In the genomic region with DNA sequence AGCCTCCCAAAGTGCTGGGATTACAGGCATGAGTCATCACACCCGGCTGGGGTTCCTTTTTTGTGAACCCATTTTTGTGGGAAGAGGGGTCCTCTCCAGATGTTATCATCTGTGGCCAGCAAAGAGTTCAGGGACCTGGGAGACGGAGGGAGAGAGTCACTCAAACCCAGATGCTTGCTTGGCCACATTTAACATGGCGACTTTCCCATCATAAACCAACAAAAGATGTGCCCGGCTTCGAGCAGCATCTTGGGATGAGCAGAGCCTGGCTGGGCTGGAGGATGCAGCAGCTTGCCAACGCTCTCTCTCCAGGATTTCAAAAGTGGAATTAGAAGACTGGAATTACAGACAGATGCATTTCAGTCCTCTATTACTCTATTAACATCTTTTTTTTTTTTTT, we compare ENCODE assay signal across 38 cellular contexts. TPM values are rescaled to one million over a fixed set of nuclear protein-coding genes. Genes with fewer than 3 reads are reported as not detected.
"Had no signal": no experiment of that assay in that cellular context is flagged by ENCODE, and none has a peak within 500 bp of the region (broad histone marks: within the 10 kb centered on the region; RNA-seq: fewer than 3 reads in every experiment).

No MANE protein-coding gene starts in this region.

- H3K4me3 ChIP-seq: ascending aorta, breast epithelium, cardiac muscle cell, coronary artery, dorsolateral prefrontal cortex, esophagus muscularis mucosa, gastroesophageal sphincter, heart right ventricle, hepatocyte had no signal

- ATAC-seq: activated CD4-positive, alpha-beta T cell treated with anti-CD3 and anti-CD28 coated beads for 36 hours; activated CD8-positive, alpha-beta T cell treated with anti-CD3 and anti-CD28 coated beads, Interleukin-2, amount 10 ng/mL, durations not matched to agents 7 days and 5 days; activated naive CD4-positive, alpha-beta T cell treated with anti-CD3 and anti-CD28 coated beads, Interleukin-2, amount 50 U/mL, for 72 hours; gastroesophageal sphincter; heart right ventricle; T-helper 17 cell had no signal

- DNase-seq: activated CD4-positive, alpha-beta memory T cell treated with anti-CD3 and anti-CD28 coated beads for 36 hours; activated CD4-positive, alpha-beta T cell treated with anti-CD3 and anti-CD28 coated beads, Interleukin-2, amount 10 ng/mL, durations not matched to agents 24 days and 14 days; activated CD4-positive, CD25-positive, alpha-beta regulatory T cell; activated CD4-positive, CD25-positive, alpha-beta regulatory T cell treated with anti-CD3 and anti-CD28 coated beads, Interleukin-2, amount 50 U/mL, for 72 hours; activated CD8-positive, alpha-beta memory T cell treated with anti-CD3 and anti-CD28 coated beads, Interleukin-2, amount 50 U/mL, for 4 hours; activated gamma-delta T cell; activated naive CD4-positive, alpha-beta T cell; activated naive CD4-positive, alpha-beta T cell treated with anti-CD3 and anti-CD28 coated beads, Interleukin-2, amount 10 ng/mL, durations not matched to agents 7 days and 5 days; activated naive CD8-positive, alpha-beta T cell treated with anti-CD3 and anti-CD28 coated beads, Interleukin-2, amount 10 ng/mL, durations not matched to agents 7 days and 5 days; activated T-cell treated with anti-CD3 and anti-CD28 coated beads, Interleukin-2, amount 50 U/mL, for 1 hour; activated T-cell treated with anti-CD3 and anti-CD28 coated beads, Interleukin-2, amount 50 U/mL, for 72 hours; dorsolateral prefrontal cortex; effector memory CD4-positive, alpha-beta T cell; erythroblast; foreskin melanocyte; heart right ventricle; T-helper 17 cell; T1000; WERI-Rb-1 had no signal

- H3K36me3 Mint-ChIP-seq: activated CD4-positive, alpha-beta memory T cell treated with anti-CD3 and anti-CD28 coated beads for 36 hours; activated CD8-positive, alpha-beta memory T cell treated with anti-CD3 and anti-CD28 coated beads, Interleukin-2, amount 10 ng/mL, durations not matched to agents 7 days and 5 days; activated naive CD4-positive, alpha-beta T cell treated with anti-CD3 and anti-CD28 coated beads, Interleukin-2, amount 10 ng/mL, durations not matched to agents 7 days and 5 days; activated naive CD4-positive, alpha-beta T cell treated with anti-CD3 and anti-CD28 coated beads, Interleukin-2, amount 50 U/mL, for 72 hours; activated naive CD8-positive, alpha-beta T cell treated with anti-CD3 and anti-CD28 coated beads, Interleukin-2, amount 10 ng/mL, durations not matched to agents 7 days and 5 days; brain had no signal

- H3K27me3 ChIP-seq: ascending aorta, breast epithelium, cardiac muscle cell, hepatocyte had no signal

- H3K4me3 Mint-ChIP-seq: activated CD4-positive, alpha-beta memory T cell treated with anti-CD3 and anti-CD28 coated beads for 36 hours; activated CD4-positive, alpha-beta T cell treated with anti-CD3 and anti-CD28 coated beads for 36 hours; activated CD4-positive, alpha-beta T cell treated with anti-CD3 and anti-CD28 coated beads, Interleukin-2, amount 10 ng/mL, durations not matched to agents 24 days and 14 days; activated CD8-positive, alpha-beta memory T cell treated with anti-CD3 and anti-CD28 coated beads, Interleukin-2, amount 10 ng/mL, durations not matched to agents 7 days and 5 days; activated CD8-positive, alpha-beta T cell treated with anti-CD3 and anti-CD28 coated beads, Interleukin-2, amount 10 ng/mL, durations not matched to agents 7 days and 5 days; activated naive CD4-positive, alpha-beta T cell treated with anti-CD3 and anti-CD28 coated beads, Interleukin-2, amount 10 ng/mL, durations not matched to agents 7 days and 5 days; activated naive CD8-positive, alpha-beta T cell treated with anti-CD3 and anti-CD28 coated beads, Interleukin-2, amount 10 ng/mL, durations not matched to agents 7 days and 5 days; activated T-cell treated with anti-CD3 and anti-CD28 coated beads, Interleukin-2, amount 50 U/mL, for 72 hours; brain; central memory CD8-positive, alpha-beta T cell; dendritic cell treated with granulocyte-macrophage colony-stimulating factor and Interleukin-4, amounts not matched to agents 40 ng/mL and 50 ng/mL, for 4 days; T-helper 17 cell; T-helper 2 cell treated with Interferon-gamma antibody and Interleukin-4, amounts not matched to agents 5 μg/mL and 100 μg/mL, for 36 hours had no signal

- H3K9me3 ChIP-seq: ascending aorta, breast epithelium, esophagus muscularis mucosa, gastroesophageal sphincter had no signal

- H3K79me2 ChIP-seq: hepatocyte had no signal

- H2AFZ ChIP-seq: hepatocyte had no signal

- H3K36me3 ChIP-seq: ascending aorta, breast epithelium, cardiac muscle cell, esophagus muscularis mucosa, gastroesophageal sphincter, heart right ventricle, WERI-Rb-1 had no signal

- H3K27ac Mint-ChIP-seq: activated CD4-positive, alpha-beta memory T cell treated with anti-CD3 and anti-CD28 coated beads for 36 hours; activated CD4-positive, alpha-beta T cell treated with anti-CD3 and anti-CD28 coated beads for 36 hours; activated CD4-positive, alpha-beta T cell treated with anti-CD3 and anti-CD28 coated beads, Interleukin-2, amount 10 ng/mL, durations not matched to agents 24 days and 14 days; activated CD8-positive, alpha-beta memory T cell treated with anti-CD3 and anti-CD28 coated beads, Interleukin-2, amount 10 ng/mL, durations not matched to agents 7 days and 5 days; activated CD8-positive, alpha-beta T cell treated with anti-CD3 and anti-CD28 coated beads, Interleukin-2, amount 10 ng/mL, durations not matched to agents 7 days and 5 days; activated naive CD4-positive, alpha-beta T cell treated with anti-CD3 and anti-CD28 coated beads, Interleukin-2, amount 10 ng/mL, durations not matched to agents 7 days and 5 days; activated naive CD8-positive, alpha-beta T cell treated with anti-CD3 and anti-CD28 coated beads, Interleukin-2, amount 10 ng/mL, durations not matched to agents 7 days and 5 days; activated T-cell treated with anti-CD3 and anti-CD28 coated beads, Interleukin-2, amount 50 U/mL, for 72 hours; brain; dendritic cell treated with granulocyte-macrophage colony-stimulating factor and Interleukin-4, amounts not matched to agents 40 ng/mL and 50 ng/mL, for 4 days; T-helper 17 cell; T-helper 2 cell treated with Interferon-gamma antibody and Interleukin-4, amounts not matched to agents 5 μg/mL and 100 μg/mL, for 36 hours had no signal

- H3K4me1 ChIP-seq: ascending aorta, breast epithelium, esophagus muscularis mucosa, gastroesophageal sphincter, heart right ventricle had no signal

- H3K27ac ChIP-seq: ascending aorta, breast epithelium, cardiac muscle cell, coronary artery, dorsolateral prefrontal cortex, esophagus muscularis mucosa, gastroesophageal sphincter, heart right ventricle, hepatocyte, WERI-Rb-1 had no signal

- H3K4me1 Mint-ChIP-seq: activated CD4-positive, alpha-beta T cell treated with anti-CD3 and anti-CD28 coated beads for 36 hours; activated CD4-positive, alpha-beta T cell treated with anti-CD3 and anti-CD28 coated beads, Interleukin-2, amount 10 ng/mL, durations not matched to agents 24 days and 14 days; activated naive CD4-positive, alpha-beta T cell treated with anti-CD3 and anti-CD28 coated beads, Interleukin-2, amount 10 ng/mL, durations not matched to agents 7 days and 5 days; brain; central memory CD8-positive, alpha-beta T cell; T-helper 17 cell had no signal

- H3K4me2 ChIP-seq: hepatocyte had no signal

- H3K9me3 Mint-ChIP-seq: activated CD4-positive, alpha-beta memory T cell treated with anti-CD3 and anti-CD28 coated beads for 36 hours; activated CD4-positive, alpha-beta T cell treated with anti-CD3 and anti-CD28 coated beads, Interleukin-2, amount 10 ng/mL, durations not matched to agents 24 days and 14 days; activated naive CD4-positive, alpha-beta T cell treated with anti-CD3 and anti-CD28 coated beads, Interleukin-2, amount 10 ng/mL, durations not matched to agents 7 days and 5 days; activated naive CD8-positive, alpha-beta T cell treated with anti-CD3 and anti-CD28 coated beads, Interleukin-2, amount 10 ng/mL, durations not matched to agents 7 days and 5 days; activated T-cell treated with anti-CD3 and anti-CD28 coated beads, Interleukin-2, amount 50 U/mL, for 72 hours; central memory CD8-positive, alpha-beta T cell; dendritic cell treated with granulocyte-macrophage colony-stimulating factor and Interleukin-4, amounts not matched to agents 40 ng/mL and 50 ng/mL, for 4 days; T-helper 2 cell treated with Interferon-gamma antibody and Interleukin-4, amounts not matched to agents 5 μg/mL and 100 μg/mL, for 36 hours had no signal

RNA-seq across cellular contexts. Expression of gene HABP2, which starts 19.1 kb away (rescaled TPM):
- total RNA-seq: activated CD4-positive, alpha-beta memory T cell treated with anti-CD3 and anti-CD28 coated beads for 36 hours; activated CD4-positive, alpha-beta T cell treated with anti-CD3 and anti-CD28 coated beads for 36 hours; activated CD4-positive, alpha-beta T cell treated with anti-CD3 and anti-CD28 coated beads, Interleukin-2, amount 10 ng/mL, durations not matched to agents 24 days and 14 days; activated CD8-positive, alpha-beta memory T cell treated with anti-CD3 and anti-CD28 coated beads for 36 hours; activated CD8-positive, alpha-beta memory T cell treated with anti-CD3 and anti-CD28 coated beads, Interleukin-2, amount 10 ng/mL, durations not matched to agents 7 days and 5 days; activated CD8-positive, alpha-beta T cell treated with anti-CD3 and anti-CD28 coated beads, Interleukin-2, amount 10 ng/mL, durations not matched to agents 7 days and 5 days; activated naive CD4-positive, alpha-beta T cell treated with anti-CD3 and anti-CD28 coated beads, Interleukin-2, amount 50 U/mL, for 72 hours; activated naive CD8-positive, alpha-beta T cell treated with anti-CD3 and anti-CD28 coated beads, Interleukin-2, amount 10 ng/mL, durations not matched to agents 7 days and 5 days; activated T-cell treated with anti-CD3 and anti-CD28 coated beads, Interleukin-2, amount 50 U/mL, for 72 hours; ascending aorta; cardiac muscle cell; cerebellum; esophagus muscularis mucosa; fibroblast of lung; fibroblast of villous mesenchyme; gastroesophageal sphincter; heart right ventricle; T-helper 17 cell had no signal
- polyA plus RNA-seq: fibroblast of lung had no signal
